In the genomic region with DNA sequence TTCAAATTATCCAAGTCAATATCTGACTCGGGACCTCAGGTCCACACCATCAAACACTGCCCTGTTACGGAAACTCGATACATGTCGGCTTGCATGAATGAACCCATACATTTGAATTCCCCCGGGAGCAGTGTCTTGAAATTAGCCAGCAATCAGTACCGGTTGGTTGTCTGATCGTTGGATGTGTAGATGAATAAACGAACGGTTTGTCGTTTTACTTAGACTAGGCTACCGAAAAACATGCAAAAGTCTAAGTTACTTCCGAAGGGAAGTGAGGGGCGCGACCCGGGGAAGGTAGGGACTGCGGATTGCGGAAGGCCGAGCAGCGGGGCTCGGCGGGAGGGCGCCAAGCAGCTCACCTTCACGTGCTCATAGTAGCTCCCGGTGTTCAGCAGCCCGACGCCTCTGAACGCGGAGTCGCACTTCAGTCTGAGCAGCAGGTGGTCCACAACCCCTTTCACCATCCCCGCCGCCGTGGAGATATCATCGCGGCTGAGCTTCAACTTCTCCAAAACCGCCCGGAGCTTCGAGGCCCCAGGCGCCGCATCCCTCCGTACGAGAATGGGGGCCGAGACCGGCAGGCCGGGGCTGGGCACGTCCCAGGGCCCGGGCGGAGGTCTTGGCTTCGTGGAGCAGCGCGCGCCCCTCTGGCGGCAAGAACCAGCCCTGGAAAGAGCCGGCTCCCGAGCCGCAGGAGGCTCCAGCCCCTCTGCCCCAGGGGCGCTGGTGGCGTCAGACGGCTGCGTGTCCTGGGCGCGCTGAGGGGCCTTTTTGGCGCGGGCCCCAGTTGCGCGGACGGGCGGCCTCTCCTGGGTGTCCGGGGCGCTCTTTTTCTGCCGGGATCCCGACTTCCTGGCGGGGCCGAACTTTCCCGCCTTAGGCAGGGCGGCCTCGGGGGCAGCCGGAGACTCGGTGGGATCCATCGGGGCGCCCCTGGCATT, we compare ENCODE assay signal across 8 cellular contexts. TPM values are rescaled to one million over a fixed set of nuclear protein-coding genes. Genes with fewer than 3 reads are reported as not detected.
DNase-seq lines count a peak whose midpoint lies in the region; ATAC-seq and TF ChIP-seq lines count a peak whose summit lies in the region.

No MANE protein-coding gene starts in this region.

- peak overlapping the region; percentile 45; the same call in 1 of the 2 replicates for H3K9ac ChIP-seq in OCI-LY1 (ENCODE audit: low read length)

- ATAC-seq in GM18909 (IDR thresholded peaks at IDR 0.05; ENCODE audit: poor library complexity, unreplicated experiment) (peak; percentile 67), HG03175 (IDR thresholded peaks at IDR 0.05; ENCODE audit: unreplicated experiment) (peak; percentile 61)

- H3K27me3 ChIP-seq in OCI-LY1 (ENCODE audit: insufficient read depth, low read length) (peaks cover 5% of the 10 kb centered on the region; the same call in 1 of the 2 replicates), transverse colon (no peaks in the 10 kb centered on the region)

- peak overlapping the region; percentile 87 for H3K4me3 Mint-ChIP-seq in activated T-helper 2 cell treated with anti-CD3 and anti-CD28 coated beads, Interferon-gamma antibody, Interleukin-2, Interleukin-4, amounts not matched to agents 10 μg/mL and 5 μg/mL and 100 μg/mL, durations not matched to agents 14 hours and 24 hours and 36 hours (ENCODE audit: low read depth)
- peak overlapping the region; percentile 60 for H3K4me3 Mint-ChIP-seq in nephron progenitor cell

- intact Hi-C loops in activated T-helper 2 cell treated with anti-CD3 and anti-CD28 coated beads, Interferon-gamma antibody, Interleukin-2, Interleukin-4, amounts not matched to agents 10 μg/mL and 5 μg/mL and 100 μg/mL, durations not matched to agents 14 hours and 24 hours and 36 hours (cut with micrococcal nuclease) = loop anchor here (1.0 to 10.0 kb wide), 4 partner anchors 10 to 827 kb away; a partner anchor contains a TSS
- intact Hi-C loops in transverse colon (cut with DNase I; ENCODE audit: low total_unique reads) = no loop called here

- no peaks in the 10 kb centered on the region for H4K20me1 ChIP-seq in OCI-LY1 (ENCODE audit: insufficient read depth, low read length)

- H2AFZ ChIP-seq in OCI-LY1 (ENCODE audit: low read length) = peak overlapping the region; percentile 31; the same call in 1 of the 2 replicates

- H3K79me2 ChIP-seq in OCI-LY1 (ENCODE audit: insufficient read depth, low read length) = no peaks in the 10 kb centered on the region

- H3F3A ChIP-seq in OCI-LY1 (ENCODE audit: insufficient read depth, low read length) = no peaks in the 10 kb centered on the region

- H3K27ac ChIP-seq in OCI-LY1 (ENCODE audit: low read depth, low read length, poor library complexity, severe bottlenecking) (no peak overlapping the region), transverse colon (peak overlapping the region; percentile 83 to 89 (median 87))

- in situ Hi-C loops in transverse colon (cut with MboI; ENCODE audit: low pct_ligation_motif_present in 1 of 4, low pct_unique_long_range_greater_than_20kb in 1 of 4, low sequenced_read_pairs in 3 of 4) = no loop called here

- TF ChIP-seq EP300 in transverse colon (IDR thresholded peaks at IDR 0.05; ENCODE audit: low read depth) = no peak

- H3K4me1 Mint-ChIP-seq in activated T-helper 2 cell treated with anti-CD3 and anti-CD28 coated beads, Interferon-gamma antibody, Interleukin-2, Interleukin-4, amounts not matched to agents 10 μg/mL and 5 μg/mL and 100 μg/mL, durations not matched to agents 14 hours and 24 hours and 36 hours (ENCODE audit: low read depth) = peaks cover 25% of the 10 kb centered on the region
- no peaks in the 10 kb centered on the region for H3K4me1 Mint-ChIP-seq in nephron progenitor cell

- H3K9me2 ChIP-seq in OCI-LY1 (ENCODE audit: low read depth, low read length) = no peaks in the 10 kb centered on the region

- DNase-seq in AG09309 (ENCODE audit: low read depth) = no peak
- peak; percentile 37 for DNase-seq in activated T-helper 2 cell treated with anti-CD3 and anti-CD28 coated beads, Interferon-gamma antibody, Interleukin-2, Interleukin-4, amounts not matched to agents 10 μg/mL and 5 μg/mL and 100 μg/mL, durations not matched to agents 14 hours and 24 hours and 36 hours (ENCODE audit: low spot score)
- DNase-seq in fibroblast of pulmonary artery (ENCODE audit: low read depth) = peak; percentile 49
- peak; percentile 34 for DNase-seq in nephron progenitor cell
- peak; percentile 50 for DNase-seq in transverse colon

- H3K36me3 Mint-ChIP-seq in activated T-helper 2 cell treated with anti-CD3 and anti-CD28 coated beads, Interferon-gamma antibody, Interleukin-2, Interleukin-4, amounts not matched to agents 10 μg/mL and 5 μg/mL and 100 μg/mL, durations not matched to agents 14 hours and 24 hours and 36 hours (ENCODE audit: low read depth) = peaks cover 33% of the 10 kb centered on the region
- no peaks in the 10 kb centered on the region for H3K36me3 Mint-ChIP-seq in nephron progenitor cell (ENCODE audit: low read depth)

- H3K4me3 ChIP-seq in AG09309 (ENCODE audit: control insufficient read depth, low read depth, low read length) = peak overlapping the region; percentile 67
- H3K4me3 ChIP-seq in OCI-LY1 (ENCODE audit: low read depth, low read length, poor library complexity, severe bottlenecking) = peak overlapping the region; percentile 52
- peak overlapping the region; percentile 65 for H3K4me3 ChIP-seq in fibroblast of pulmonary artery (replicated peaks; ENCODE audit: low read depth, low read length)
- H3K4me3 ChIP-seq in transverse colon = peak overlapping the region; percentile 59 to 88 (median 78)

- 26% methylated on average over 50 of the region's 80 CpGs; no CpG with 5 or more reads in 1 of the 2 donors for WGBS in transverse colon (ENCODE audit: low coverage in 1 of 2), 2 donors

- TF ChIP-seq CTCF in AG09309 (IDR thresholded peaks at IDR 0.05; ENCODE audit: control insufficient read depth, insufficient read depth, low read depth, low read length, missing control alignments) = no peak
- TF ChIP-seq CTCF in OCI-LY1 (IDR thresholded peaks at IDR 0.05; ENCODE audit: low read length) = no peak
- TF ChIP-seq CTCF in fibroblast of pulmonary artery (IDR thresholded peaks at IDR 0.05; ENCODE audit: low read length, missing control alignments) = no peak
- TF ChIP-seq CTCF in nephron progenitor cell (IDR thresholded peaks at IDR 0.05) = no peak
- TF ChIP-seq CTCF in transverse colon (IDR thresholded peaks at IDR 0.05) = no peak

- no peaks in the 10 kb centered on the region for H3K9me3 Mint-ChIP-seq in activated T-helper 2 cell treated with anti-CD3 and anti-CD28 coated beads, Interferon-gamma antibody, Interleukin-2, Interleukin-4, amounts not matched to agents 10 μg/mL and 5 μg/mL and 100 μg/mL, durations not matched to agents 14 hours and 24 hours and 36 hours
- peaks cover 20% of the 10 kb centered on the region for H3K9me3 Mint-ChIP-seq in nephron progenitor cell

- H3K27ac Mint-ChIP-seq in activated T-helper 2 cell treated with anti-CD3 and anti-CD28 coated beads, Interferon-gamma antibody, Interleukin-2, Interleukin-4, amounts not matched to agents 10 μg/mL and 5 μg/mL and 100 μg/mL, durations not matched to agents 14 hours and 24 hours and 36 hours = peak overlapping the region; percentile 82
- H3K27ac Mint-ChIP-seq in nephron progenitor cell = no peak overlapping the region

- H3K27me3 Mint-ChIP-seq in activated T-helper 2 cell treated with anti-CD3 and anti-CD28 coated beads, Interferon-gamma antibody, Interleukin-2, Interleukin-4, amounts not matched to agents 10 μg/mL and 5 μg/mL and 100 μg/mL, durations not matched to agents 14 hours and 24 hours and 36 hours (ENCODE audit: low read depth) = no peaks in the 10 kb centered on the region
- peaks cover 55% of the 10 kb centered on the region for H3K27me3 Mint-ChIP-seq in nephron progenitor cell (ENCODE audit: low read depth, poor library complexity)

- H3K9me3 ChIP-seq in OCI-LY1 (ENCODE audit: low read length) (no peaks in the 10 kb centered on the region), transverse colon (no peaks in the 10 kb centered on the region)

- H3K4me2 ChIP-seq in OCI-LY1 (ENCODE audit: low read length) = peak overlapping the region; percentile 72

- peak; percentile 6 for TF ChIP-seq POLR2A in transverse colon (IDR thresholded peaks at IDR 0.05)

- no peaks in the 10 kb centered on the region for H3K36me3 ChIP-seq in OCI-LY1 (ENCODE audit: insufficient read depth, low read length)
- no peaks in the 10 kb centered on the region for H3K36me3 ChIP-seq in transverse colon

- H3K4me1 ChIP-seq in OCI-LY1 (ENCODE audit: insufficient read depth, low read length, severe bottlenecking) = peaks cover 19% of the 10 kb centered on the region
- peaks cover 0 to 20% (median 3%) of the 10 kb centered on the region in 4 donors for H3K4me1 ChIP-seq in transverse colon

RNA-seq across cellular contexts. Expression of a gene that starts 0.7 kb away (rescaled TPM):
- 42.7 and 46.7 TPM in 2 replicates for total RNA-seq in activated T-helper 2 cell treated with anti-CD3 and anti-CD28 coated beads, Interferon-gamma antibody, Interleukin-2, Interleukin-4, amounts not matched to agents 10 μg/mL and 5 μg/mL and 100 μg/mL, durations not matched to agents 14 hours and 24 hours and 36 hours
- total RNA-seq in transverse colon = 10 to 100 TPM in 1 of 4 donors, 1 to 10 TPM in 3; 1.8 to 11.2 (median 4.0) TPM

RNA-seq across cellular contexts. Expression of a gene that starts 10.1 kb away (rescaled TPM):
- total RNA-seq in activated T-helper 2 cell treated with anti-CD3 and anti-CD28 coated beads, Interferon-gamma antibody, Interleukin-2, Interleukin-4, amounts not matched to agents 10 μg/mL and 5 μg/mL and 100 μg/mL, durations not matched to agents 14 hours and 24 hours and 36 hours = 27.9 and 32.1 TPM in 2 replicates
- 10 to 100 TPM in 3 of 4 donors, 1 to 10 TPM in 1; 9.6 to 27.7 (median 22.2) TPM for total RNA-seq in transverse colon

RNA-seq across cellular contexts. Expression of a gene that starts 56.8 kb away (rescaled TPM):
- 0.28 and 0.52 TPM in 2 replicates for total RNA-seq in activated T-helper 2 cell treated with anti-CD3 and anti-CD28 coated beads, Interferon-gamma antibody, Interleukin-2, Interleukin-4, amounts not matched to agents 10 μg/mL and 5 μg/mL and 100 μg/mL, durations not matched to agents 14 hours and 24 hours and 36 hours
- 1 to 10 TPM in 2 of 4 donors, not detected in 2; 1.2 to 2.6 TPM for total RNA-seq in transverse colon
